8 cellular contexts compared by ENCODE assay signal in genomic region chr1:186680031-186681012, GRCh38. TPM values are rescaled to one million over a fixed set of nuclear protein-coding genes. Genes with fewer than 3 reads are reported as not detected.
DNase-seq lines count a peak whose midpoint lies in the region; ATAC-seq and TF ChIP-seq lines count a peak whose summit lies in the region.

Gene PTGS2 (minus strand): TSS chr1:186680423. CDS start chr1:186680290, 133 bp downstream.

- peak within 1 kb of the TSS; percentile 87 for H3K56ac ChIP-seq in mesendoderm (ENCODE audit: low read length)

- H2BK15ac ChIP-seq in mesendoderm (replicated peaks; ENCODE audit: low read depth) = no peak within 1 kb of the TSS

- peak; percentile 92 for ATAC-seq in HG02938 (IDR thresholded peaks at IDR 0.05; ENCODE audit: unreplicated experiment)

- no peaks in the 10 kb centered on the region for H3K79me2 ChIP-seq in mesendoderm (ENCODE audit: control insufficient read depth, insufficient read depth, low read length)

- no peaks in the 10 kb centered on the region for H3K79me1 ChIP-seq in mesendoderm (ENCODE audit: low read length)

- peak within 1 kb of the TSS; percentile 1 for H3K4ac ChIP-seq in mesendoderm (ENCODE audit: low read depth, low read length)

- no peak within 1 kb of the TSS for H2BK5ac ChIP-seq in mesendoderm (ENCODE audit: low read length)

- peak within 1 kb of the TSS; percentile 63 for H3K27ac ChIP-seq in mesendoderm (ENCODE audit: low read depth, low read length)

- no peak within 1 kb of the TSS for H4K5ac ChIP-seq in mesendoderm (ENCODE audit: low read length)

- peak within 1 kb of the TSS; percentile 86 for H3K18ac ChIP-seq in mesendoderm (ENCODE audit: low read length)

- H2AK5ac ChIP-seq in mesendoderm (ENCODE audit: low read length) = no peak within 1 kb of the TSS

- H3K4me2 ChIP-seq in mesendoderm (ENCODE audit: low read length) = peak within 1 kb of the TSS; percentile 72

- TF ChIP-seq CTCF in epithelial cell of esophagus (IDR thresholded peaks at IDR 0.05; ENCODE audit: insufficient read depth, low read depth, low read length, missing control alignments) = peak; percentile 64

- no CpG with 5 or more reads among the region's 66 CpGs for WGBS in mesendoderm (ENCODE audit: extremely low coverage, insufficient coverage, low lambda C conversion rate)

- peak within 1 kb of the TSS; percentile 76 for H3K9ac ChIP-seq in mesendoderm (ENCODE audit: low read length)

- H3K23ac ChIP-seq in mesendoderm (ENCODE audit: low read length) = no peak within 1 kb of the TSS

- no peaks in the 10 kb centered on the region for H3K27me3 ChIP-seq in mesendoderm (ENCODE audit: insufficient read depth, low read length, poor library complexity)

- H3K4me3 ChIP-seq in epithelial cell of esophagus (ENCODE audit: low read length) (peak within 1 kb of the TSS; percentile 80), mesendoderm (ENCODE audit: low read length) (peak within 1 kb of the TSS; percentile 62)

- peak within 1 kb of the TSS; percentile 87 for H4K8ac ChIP-seq in mesendoderm (ENCODE audit: low read depth, low read length)

- no peak within 1 kb of the TSS for H2BK120ac ChIP-seq in mesendoderm (ENCODE audit: low read depth, low read length)

- DNase-seq in activated effector memory CD4-positive, alpha-beta T cell treated with anti-CD3 and anti-CD28 coated beads, Interleukin-2, amount 50 U/mL, for 16 hours = peak; percentile 64
- no peak for DNase-seq in activated effector memory CD4-positive, alpha-beta T cell treated with Interleukin-2 at 50 U/mL for 16 hours
- peak; percentile 67 for DNase-seq in NCI-H2227 (lab: John Stamatoyannopoulos, UW; ENCODE audit: unreplicated experiment)
- peak; percentile 0 to 11 for DNase-seq in activated CD4-positive, alpha-beta T cell treated with anti-CD3 and anti-CD28 coated beads, Interleukin-2, amount 50 U/mL, for 24 hours (ENCODE audit: low read depth in 1 of 2, low spot score in 1 of 2)
- peak; percentile 98 for DNase-seq in epithelial cell of esophagus (ENCODE audit: low read depth)
- DNase-seq in mesendoderm = peak; percentile 96
- peak; percentile 19 for DNase-seq in stimulated activated CD8-positive, alpha-beta memory T cell treated with anti-CD3 and anti-CD28 coated beads, Interleukin-4, amount 100 ng/mL, for 24 hours (ENCODE audit: low read depth)

- no peaks in the 10 kb centered on the region for H3K4me1 ChIP-seq in mesendoderm (ENCODE audit: control insufficient read depth, low read depth, low read length)

- H3K36me3 ChIP-seq in mesendoderm (ENCODE audit: control insufficient read depth, insufficient read depth, low read length) = no peaks in the 10 kb centered on the region

RNA-seq across cellular contexts. Expression of gene PTGS2, which starts in this region (rescaled TPM):
- polyA plus RNA-seq in mesendoderm (2013, experiment 1 of 2) = 0.41 TPM
- 0.31 TPM for polyA plus RNA-seq in mesendoderm (2013, experiment 2 of 2)
